ENCODE assay signal across 10 cellular contexts in the genomic region with DNA sequence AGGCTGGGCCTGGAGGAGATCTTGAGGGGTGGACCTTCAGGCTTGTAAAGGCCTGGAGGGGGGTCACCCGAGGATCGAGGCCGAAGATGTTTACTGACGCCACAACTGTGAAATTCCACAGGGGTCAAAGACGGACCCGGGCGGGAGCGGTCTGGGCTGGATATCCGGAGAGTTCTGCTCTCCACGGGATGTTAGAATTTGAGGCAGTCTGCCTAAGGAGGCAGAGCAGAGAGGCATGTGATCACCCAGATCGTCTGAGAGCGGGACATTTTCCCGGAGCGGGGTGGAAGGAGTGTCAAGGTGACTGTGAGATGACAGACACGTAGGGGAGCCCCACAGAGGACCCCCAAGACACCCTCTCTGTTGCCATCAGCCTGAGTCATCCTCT. TPM values are rescaled to one million over a fixed set of nuclear protein-coding genes. Genes with fewer than 3 reads are reported as not detected.
DNase-seq lines count a peak whose midpoint lies in the region; ATAC-seq and TF ChIP-seq lines count a peak whose summit lies in the region.
"Had no signal": no experiment of that assay in that cellular context is flagged by ENCODE, and none has a peak within 500 bp of the region (broad histone marks: within the 10 kb centered on the region; RNA-seq: fewer than 3 reads in every experiment).

No MANE protein-coding gene starts in this region.

- no peak for TF ChIP-seq CTCF in suprapubic skin (IDR thresholded peaks at IDR 0.05)

- TF ChIP-seq EP300 in suprapubic skin (IDR thresholded peaks at IDR 0.05), result no peak

- 45 to 68% methylated on average over 15 of the region's 15 CpGs for WGBS in esophagus, 2 donors
- WGBS in mesodermal cell (ENCODE audit: insufficient coverage in 2 of 2), 2 experiments, result 22 to 25% methylated on average over 14 to 15 of the region's 15 CpGs
- 42% methylated on average over 14 of the region's 15 CpGs for WGBS in suprapubic skin

- peak overlapping the region; percentile 29 for H3K9ac ChIP-seq in NT2/D1 (ENCODE audit: insufficient read length, low read depth)

- no peaks in the 10 kb centered on the region for H3K9me3 ChIP-seq in NT2/D1 (ENCODE audit: insufficient read depth, low read length)
- H3K9me3 ChIP-seq in esophagus (ENCODE audit: control insufficient read depth in 2 of 2, insufficient read depth in 1 of 2, low read depth in 1 of 2, low read length in 1 of 2), result no peaks in the 10 kb centered on the region
- H3K9me3 ChIP-seq in mesodermal cell (ENCODE audit: control insufficient read depth, low read length), result no peaks in the 10 kb centered on the region
- H3K9me3 ChIP-seq in suprapubic skin, result no peaks in the 10 kb centered on the region

- H3K27me3 ChIP-seq in NT2/D1 (ENCODE audit: insufficient read depth, insufficient read length), result no peaks in the 10 kb centered on the region
- H3K27me3 ChIP-seq in esophagus (ENCODE audit: control insufficient read depth in 1 of 2, insufficient read depth in 2 of 2, low read length in 2 of 2), result no peaks in the 10 kb centered on the region
- H3K27me3 ChIP-seq in suprapubic skin, result no peaks in the 10 kb centered on the region

- H3K4me1 ChIP-seq in NT2/D1 (ENCODE audit: insufficient read depth, insufficient read length) (peaks cover 40% of the 10 kb centered on the region), esophagus (ENCODE audit: control insufficient read depth in 2 of 2, insufficient read depth in 2 of 2, low read length in 1 of 2) (peaks cover 12% of the 10 kb centered on the region in 2 donors), mesodermal cell (ENCODE audit: control insufficient read depth, insufficient read depth, low read length, poor library complexity, severe bottlenecking) (peaks cover 43% of the 10 kb centered on the region), suprapubic skin (peaks cover 42% of the 10 kb centered on the region)

- TF ChIP-seq POLR2A in suprapubic skin (IDR thresholded peaks at IDR 0.05), result no peak

- H3K36me3 ChIP-seq in NT2/D1 (ENCODE audit: insufficient read depth, insufficient read length, low read length) (no peaks in the 10 kb centered on the region), esophagus (ENCODE audit: control insufficient read depth in 2 of 2, insufficient read depth in 2 of 2, low read length in 1 of 2) (peaks cover 0 to 4% of the 10 kb centered on the region in 2 donors), mesodermal cell (ENCODE audit: control insufficient read depth, insufficient read depth, low read length) (no peaks in the 10 kb centered on the region), suprapubic skin (no peaks in the 10 kb centered on the region)

- ATAC-seq in GM19351 (IDR thresholded peaks at IDR 0.05; ENCODE audit: unreplicated experiment) (no peak), GM21381 (IDR thresholded peaks at IDR 0.05; ENCODE audit: unreplicated experiment) (no peak), HG03159 (IDR thresholded peaks at IDR 0.05; ENCODE audit: unreplicated experiment) (no peak)

- DNase-seq in NT2/D1 (ENCODE audit: low read depth, low spot score) (no peak), suprapubic skin (ENCODE audit: low spot score in 2 of 2) (no peak), OCI-M2 (lab: John Stamatoyannopoulos, UW; ENCODE audit: unreplicated experiment) (no peak)
- DNase-seq: NCI-H1930 had no signal

- peak overlapping the region; percentile 67 to 87 for H3K27ac ChIP-seq in esophagus (ENCODE audit: low read depth in 2 of 2, low read length in 1 of 2)
- H3K27ac ChIP-seq in mesodermal cell (ENCODE audit: low read depth, low read length, severe bottlenecking), result peak overlapping the region; percentile 94
- peak overlapping the region; percentile 89 for H3K27ac ChIP-seq in suprapubic skin

- H3K4me3 ChIP-seq in NT2/D1 (ENCODE audit: insufficient read length, low read depth) (no peak overlapping the region), esophagus (ENCODE audit: low read depth in 1 of 2, low read length in 2 of 2) (no peak overlapping the region), mesodermal cell (ENCODE audit: extremely low read depth, insufficient read depth, low read length, poor library complexity, severe bottlenecking) (no peak overlapping the region), suprapubic skin (peak overlapping the region; percentile 36)

RNA-seq across cellular contexts. Expression of a gene that starts 13.2 kb away (rescaled TPM):
- 1 to 10 TPM; 1.8 to 2.0 TPM for polyA plus RNA-seq in esophagus
- polyA plus RNA-seq in mesodermal cell (2013, experiment 1 of 2), result 4.4 TPM
- 4.5 TPM for polyA plus RNA-seq in mesodermal cell (2013, experiment 2 of 2)
- total RNA-seq in suprapubic skin, result 10 to 100 TPM in 2 of 4 donors, 1 to 10 TPM in 2; 6.9 to 26.5 (median 11.5) TPM

RNA-seq across cellular contexts. Expression of a gene that starts 33.4 kb away (rescaled TPM):
- 1 to 10 TPM; 2.1 to 4.0 TPM for polyA plus RNA-seq in esophagus
- polyA plus RNA-seq in mesodermal cell (2013, experiment 1 of 2), result 11.8 TPM
- 9.2 TPM for polyA plus RNA-seq in mesodermal cell (2013, experiment 2 of 2)
- 1 to 10 TPM; 4.1 to 6.3 (median 4.7) TPM for total RNA-seq in suprapubic skin

RNA-seq across cellular contexts. Expression of a gene that starts 37.4 kb away (rescaled TPM):
- under 1 TPM; 0.41 to 0.71 TPM for polyA plus RNA-seq in esophagus
- polyA plus RNA-seq in mesodermal cell (2013, experiment 1 of 2), result 14.7 TPM
- polyA plus RNA-seq in mesodermal cell (2013, experiment 2 of 2), result 10.4 TPM
- total RNA-seq in suprapubic skin, result 1 to 10 TPM in 2 of 4 donors, under 1 TPM in 2; 0.49 to 1.4 (median 0.97) TPM
- total RNA-seq: activated T-helper 2 cell treated with anti-CD3 and anti-CD28 coated beads, Interferon-gamma antibody, Interleukin-2, Interleukin-4, amounts not matched to agents 10 μg/mL and 5 μg/mL and 100 μg/mL, durations not matched to agents 14 hours and 24 hours and 36 hours had no signal

RNA-seq across cellular contexts. Expression of a gene that starts 43.4 kb away (rescaled TPM):
- 10 to 100 TPM in 1 of 2 donors, 1 to 10 TPM in 1; 2.8 to 11.1 TPM for polyA plus RNA-seq in esophagus
- polyA plus RNA-seq in mesodermal cell (2013, experiment 1 of 2), result 75.5 TPM
- polyA plus RNA-seq in mesodermal cell (2013, experiment 2 of 2), result 53.2 TPM
- total RNA-seq in suprapubic skin, result 10 to 100 TPM; 21.2 to 65.5 (median 47.9) TPM
- total RNA-seq: activated T-helper 2 cell treated with anti-CD3 and anti-CD28 coated beads, Interferon-gamma antibody, Interleukin-2, Interleukin-4, amounts not matched to agents 10 μg/mL and 5 μg/mL and 100 μg/mL, durations not matched to agents 14 hours and 24 hours and 36 hours had no signal
